In the genomic region with DNA sequence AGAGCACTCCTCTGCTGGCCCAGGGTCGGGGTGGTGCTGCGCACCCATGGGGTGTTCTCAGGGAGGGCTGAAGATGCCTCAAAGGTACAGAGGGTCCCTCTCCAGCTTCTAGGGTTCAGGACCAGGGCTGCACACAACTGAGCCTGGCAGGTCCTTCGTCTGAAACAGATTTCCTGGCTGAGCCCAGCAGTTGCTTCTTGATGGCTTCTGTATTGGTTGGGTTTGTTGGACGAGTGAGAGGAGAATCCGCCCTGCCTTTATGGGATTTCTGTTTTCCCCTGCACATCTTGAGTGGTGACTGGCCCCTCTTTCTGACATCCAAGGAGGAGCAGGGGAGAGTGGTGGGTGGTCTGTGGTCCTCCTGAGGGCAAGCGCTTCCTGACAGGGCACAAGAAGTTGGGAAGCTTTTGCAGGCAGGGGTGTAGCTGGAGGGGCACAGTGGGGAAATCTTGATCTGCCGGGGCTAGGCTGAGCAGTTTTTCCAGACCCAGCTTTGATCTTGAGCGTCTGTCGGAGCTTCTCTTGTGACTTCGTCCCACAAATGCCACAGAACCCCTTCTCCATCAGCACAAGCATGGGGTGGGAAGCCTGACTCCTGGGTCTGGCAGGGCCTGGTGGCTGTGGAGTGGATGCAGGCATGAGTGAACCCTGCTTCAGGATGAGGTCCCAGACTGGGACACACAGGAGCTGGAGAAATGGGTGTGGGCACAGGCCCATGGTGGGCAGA, we compare ENCODE assay signal across 17 cellular contexts.
DNase-seq lines count a peak whose midpoint lies in the region; ATAC-seq, FAIRE-seq and TF ChIP-seq lines count a peak whose summit lies in the region.
"Had no signal": no experiment of that assay in that cellular context is flagged by ENCODE, and none has a peak within 500 bp of the region (broad histone marks: within the 10 kb centered on the region; RNA-seq: fewer than 3 reads in every experiment).

No MANE protein-coding gene starts in this region.

- peak overlapping the region; percentile 86 for H3K4me2 ChIP-seq in BLaER1
- H3K4me2 ChIP-seq in BLaER1 treated with 17β-estradiol and CSF1 and Interleukin-3, amounts not matched to agents 10 nM and 100 nM = peak overlapping the region in 7 of 11 experiments; percentile 59 to 89 (median 76); a peak in 9 of 22 replicates

- no peak overlapping the region for H3K4me3 Mint-ChIP-seq in CD4-positive, alpha-beta memory T cell
- H3K4me3 Mint-ChIP-seq: CD8-positive, alpha-beta T cell had no signal

- H3K27ac ChIP-seq in BLaER1 = no peak overlapping the region
- H3K27ac ChIP-seq in BLaER1 treated with 17β-estradiol and CSF1 and Interleukin-3, amounts not matched to agents 10 nM and 100 nM = no peak overlapping the region
- H3K27ac ChIP-seq in kidney (ENCODE audit: low read depth in 2 of 2, low read length in 2 of 2) = no peak overlapping the region
- H3K27ac ChIP-seq in substantia nigra (ENCODE audit: low read depth, low read length, poor library complexity, severe bottlenecking) = peak overlapping the region; percentile 12
- H3K27ac ChIP-seq in CD4-positive, alpha-beta memory T cell (ENCODE audit: low read depth, low read length) = no peak overlapping the region

- no peaks in the 10 kb centered on the region for H3K27me3 ChIP-seq in BLaER1
- peaks cover 0 to 7% (median 0%) of the 10 kb centered on the region in 11 experiments; a peak in 3 of 22 replicates for H3K27me3 ChIP-seq in BLaER1 treated with 17β-estradiol and CSF1 and Interleukin-3, amounts not matched to agents 10 nM and 100 nM
- H3K27me3 ChIP-seq in CD4-positive, alpha-beta memory T cell (ENCODE audit: insufficient read depth, low read length) = no peaks in the 10 kb centered on the region

- TF ChIP-seq CTCF in kidney (IDR thresholded peaks at IDR 0.05; ENCODE audit: borderline replicate concordance, extremely low read depth, insufficient read depth) = no peak

- H3K9me3 Mint-ChIP-seq in CD4-positive, alpha-beta memory T cell = no peaks in the 10 kb centered on the region
- H3K9me3 Mint-ChIP-seq: CD8-positive, alpha-beta T cell had no signal

- H3K4me1 ChIP-seq in BLaER1 (peaks cover 86% of the 10 kb centered on the region), kidney (ENCODE audit: control insufficient read depth in 1 of 2, insufficient read depth in 1 of 2, low read depth in 1 of 2, low read length in 2 of 2) (no peaks in the 10 kb centered on the region)
- peaks cover 5 to 86% (median 58%) of the 10 kb centered on the region in 10 experiments; a peak in 18 of 20 replicates for H3K4me1 ChIP-seq in BLaER1 treated with 17β-estradiol and CSF1 and Interleukin-3, amounts not matched to agents 10 nM and 100 nM
- H3K4me1 ChIP-seq in CD4-positive, alpha-beta memory T cell (ENCODE audit: insufficient read depth, low read length) = no peaks in the 10 kb centered on the region
- H3K4me1 ChIP-seq: Caco-2 had no signal

- no peaks in the 10 kb centered on the region for H3K36me3 Mint-ChIP-seq in CD4-positive, alpha-beta memory T cell
- H3K36me3 Mint-ChIP-seq: CD8-positive, alpha-beta T cell had no signal

- H3K27ac Mint-ChIP-seq in CD4-positive, alpha-beta memory T cell = no peak overlapping the region
- H3K27ac Mint-ChIP-seq: CD8-positive, alpha-beta T cell had no signal

- H3K4me1 Mint-ChIP-seq in CD4-positive, alpha-beta memory T cell = no peaks in the 10 kb centered on the region

- CTCF ChIA-PET in CD4-positive, alpha-beta memory T cell (lab: Charles Lee; ENCODE audit: partially characterized antibody) = no interaction called here

- no peaks in the 10 kb centered on the region for H4K20me1 ChIP-seq in BLaER1
- H4K20me1 ChIP-seq in BLaER1 treated with 17β-estradiol and CSF1 and Interleukin-3, amounts not matched to agents 10 nM and 100 nM = peaks cover 0 to 7% (median 0%) of the 10 kb centered on the region in 11 experiments; a peak in 1 of 22 replicates

- POLR2A ChIA-PET in CD4-positive, alpha-beta memory T cell (lab: Charles Lee; ENCODE audit: partially characterized antibody) = no interaction called here

- no peak for FAIRE-seq in kidney (lab: Jason Lieb, UNC)
- FAIRE-seq: G401.6, GM12892 had no signal

- H3K36me3 ChIP-seq in BLaER1 = no peaks in the 10 kb centered on the region
- H3K36me3 ChIP-seq in BLaER1 treated with 17β-estradiol and CSF1 and Interleukin-3, amounts not matched to agents 10 nM and 100 nM = no peaks in the 10 kb centered on the region
- H3K36me3 ChIP-seq in kidney (ENCODE audit: control insufficient read depth in 1 of 2, insufficient read depth in 2 of 2, low read length in 2 of 2) = no peaks in the 10 kb centered on the region
- no peaks in the 10 kb centered on the region for H3K36me3 ChIP-seq in CD4-positive, alpha-beta memory T cell (ENCODE audit: insufficient read depth, low read length)

- H3K4me3 ChIP-seq in BLaER1 = no peak overlapping the region
- no peak overlapping the region for H3K4me3 ChIP-seq in BLaER1 treated with 17β-estradiol and CSF1 and Interleukin-3, amounts not matched to agents 10 nM and 100 nM
- no peak overlapping the region for H3K4me3 ChIP-seq in kidney (ENCODE audit: low read length in 2 of 2)
- no peak overlapping the region for H3K4me3 ChIP-seq in CD4-positive, alpha-beta memory T cell (ENCODE audit: low read length in 2 of 2)

- DNase-seq in kidney (peak; percentile 35), substantia nigra (lab: John Stamatoyannopoulos, UW) (no peak), MV-4-11 (lab: John Stamatoyannopoulos, UW) (no peak), SHP77 (lab: John Stamatoyannopoulos, UW) (no peak)
- DNase-seq in CD4-positive, alpha-beta memory T cell = no peak
- DNase-seq: Caco-2, DMS153, DND-41, GOT3, H7, HCEC 1CT had no signal

- H3K9ac ChIP-seq in BLaER1 = no peak overlapping the region
- H3K9ac ChIP-seq in BLaER1 treated with 17β-estradiol and CSF1 and Interleukin-3, amounts not matched to agents 10 nM and 100 nM = no peak overlapping the region
- no peak overlapping the region for H3K9ac ChIP-seq in kidney (ENCODE audit: low read length in 2 of 2)

- H3K27me3 Mint-ChIP-seq in CD4-positive, alpha-beta memory T cell = peaks cover 3 to 6% of the 10 kb centered on the region in 2 donors

- H3K9me3 ChIP-seq in BLaER1 = no peaks in the 10 kb centered on the region
- H3K9me3 ChIP-seq in BLaER1 treated with 17β-estradiol and CSF1 and Interleukin-3, amounts not matched to agents 10 nM and 100 nM (replicated peaks in 1 of 11) = no peaks in the 10 kb centered on the region
- H3K9me3 ChIP-seq in kidney (ENCODE audit: control insufficient read depth in 1 of 2, low read length in 2 of 2) = no peaks in the 10 kb centered on the region
- H3K9me3 ChIP-seq in CD4-positive, alpha-beta memory T cell (ENCODE audit: control insufficient read depth in 1 of 2, low read length in 2 of 2) = no peaks in the 10 kb centered on the region
- H3K9me3 ChIP-seq: Caco-2 had no signal

- ATAC-seq in HG02884 (IDR thresholded peaks at IDR 0.05; ENCODE audit: unreplicated experiment) = no peak
- ATAC-seq: CD8-positive, alpha-beta T cell had no signal

- intact Hi-C loops in kidney (cut with DNase I) = no loop called here
- intact Hi-C loops in CD4-positive, alpha-beta memory T cell (cut with micrococcal nuclease) = no loop called here
